In genomic region chr5:151523335-151523734, GRCh38 we compare ENCODE assay signal across 8 cellular contexts.
DNase-seq lines count a peak whose midpoint lies in the region; ATAC-seq, FAIRE-seq and TF ChIP-seq lines count a peak whose summit lies in the region.

No MANE protein-coding gene starts in this region.

- TF ChIP-seq POLR2A in sigmoid colon (IDR thresholded peaks at IDR 0.05), result no peak

- CTCF ChIA-PET in activated naive CD4-positive, alpha-beta T cell treated with anti-CD3 and anti-CD28 coated beads for 36 hours (lab: Charles Lee), result interaction anchor here (0.6 to 2.2 kb wide), 16 partner anchors 12 to 203 kb away, joined by 3 to 31 read pairs (median 4); partner anchors contain the start of gene SLC36A1

- no peaks in the 10 kb centered on the region for H3K79me2 ChIP-seq in DND-41 (ENCODE audit: insufficient read depth, low read length)

- H4K20me1 ChIP-seq in DND-41 (ENCODE audit: insufficient read depth, low read length), result no peaks in the 10 kb centered on the region

- H3K27me3 Mint-ChIP-seq in activated naive CD4-positive, alpha-beta T cell treated with anti-CD3 and anti-CD28 coated beads for 36 hours (ENCODE audit: low read depth), result no peaks in the 10 kb centered on the region

- no peaks in the 10 kb centered on the region for H3K36me3 Mint-ChIP-seq in activated naive CD4-positive, alpha-beta T cell treated with anti-CD3 and anti-CD28 coated beads for 36 hours (ENCODE audit: low read depth)
- no peaks in the 10 kb centered on the region for H3K36me3 Mint-ChIP-seq in stimulated activated effector memory CD8-positive, alpha-beta T cell treated with anti-CD3 and anti-CD28 coated beads, Interleukin-12 subunit alpha, Interleukin-12 subunit beta, amount 100 ng/mL, for 72 hours

- H3K4me3 Mint-ChIP-seq in activated naive CD4-positive, alpha-beta T cell treated with anti-CD3 and anti-CD28 coated beads for 36 hours, result no peak overlapping the region
- H3K4me3 Mint-ChIP-seq in stimulated activated effector memory CD8-positive, alpha-beta T cell treated with anti-CD3 and anti-CD28 coated beads, Interleukin-12 subunit alpha, Interleukin-12 subunit beta, amount 100 ng/mL, for 72 hours, result no peak overlapping the region

- no peak overlapping the region for H3K4me2 ChIP-seq in DND-41 (ENCODE audit: insufficient read depth, low read length)

- 28 to 58% methylated on average over 2 of the region's 2 CpGs for WGBS in sigmoid colon, 2 donors

- TF ChIP-seq CTCF in DND-41 (IDR thresholded peaks at IDR 0.05; ENCODE audit: borderline replicate concordance, extremely low read depth, low read length, poor library complexity, severe bottlenecking), result peak; percentile 89
- TF ChIP-seq CTCF in sigmoid colon (IDR thresholded peaks at IDR 0.05), result peak in 1 of 4 experiments; percentile 14

- no peaks in the 10 kb centered on the region for H3K9me3 Mint-ChIP-seq in activated naive CD4-positive, alpha-beta T cell treated with anti-CD3 and anti-CD28 coated beads for 36 hours
- no peaks in the 10 kb centered on the region for H3K9me3 Mint-ChIP-seq in stimulated activated effector memory CD8-positive, alpha-beta T cell treated with anti-CD3 and anti-CD28 coated beads, Interleukin-12 subunit alpha, Interleukin-12 subunit beta, amount 100 ng/mL, for 72 hours

- no peak overlapping the region for H2AFZ ChIP-seq in DND-41 (ENCODE audit: low read depth, low read length)

- TF ChIP-seq EP300 in sigmoid colon (IDR thresholded peaks at IDR 0.05), result no peak

- H3K9me3 ChIP-seq in DND-41 (ENCODE audit: insufficient read depth, low read length, severe bottlenecking) (no peaks in the 10 kb centered on the region), sigmoid colon (no peaks in the 10 kb centered on the region)

- H3K4me3 ChIP-seq in DND-41 (ENCODE audit: low read depth in 1 of 2, low read length in 2 of 2), result no peak overlapping the region
- no peak overlapping the region for H3K4me3 ChIP-seq in sigmoid colon

- H3K4me1 ChIP-seq in DND-41 (ENCODE audit: insufficient read depth, low read length) (no peaks in the 10 kb centered on the region), sigmoid colon (no peaks in the 10 kb centered on the region)

- no peak overlapping the region for H3K9ac ChIP-seq in DND-41 (ENCODE audit: low read depth, low read length)

- peaks cover 5% of the 10 kb centered on the region for H3K4me1 Mint-ChIP-seq in activated naive CD4-positive, alpha-beta T cell treated with anti-CD3 and anti-CD28 coated beads for 36 hours (ENCODE audit: low read depth)
- H3K4me1 Mint-ChIP-seq in stimulated activated effector memory CD8-positive, alpha-beta T cell treated with anti-CD3 and anti-CD28 coated beads, Interleukin-12 subunit alpha, Interleukin-12 subunit beta, amount 100 ng/mL, for 72 hours, result no peaks in the 10 kb centered on the region

- H3K27me3 ChIP-seq in DND-41 (ENCODE audit: insufficient read depth, low read length, poor library complexity) (no peaks in the 10 kb centered on the region), sigmoid colon (no peaks in the 10 kb centered on the region)

- peak; percentile 93 for ATAC-seq in DND-41 (ENCODE audit: insufficient read depth, low read depth)
- peak; percentile 96 for ATAC-seq in HG03135 (IDR thresholded peaks at IDR 0.05; ENCODE audit: unreplicated experiment)
- peak; percentile 77 for ATAC-seq in stimulated activated effector memory CD8-positive, alpha-beta T cell treated with anti-CD3 and anti-CD28 coated beads, Interleukin-12 subunit alpha, Interleukin-12 subunit beta, amount 100 ng/mL, for 72 hours

- intact Hi-C loops in activated naive CD4-positive, alpha-beta T cell treated with anti-CD3 and anti-CD28 coated beads for 36 hours (cut with micrococcal nuclease), result loop anchor here (1.0 to 5.0 kb wide), 5 partner anchors 76 to 1046 kb away; partner anchors contain the start of gene SLC36A1
- intact Hi-C loops in sigmoid colon (cut with DNase I), result no loop called here

- H3K27ac ChIP-seq in DND-41 (ENCODE audit: low read length) (no peak overlapping the region), sigmoid colon (no peak overlapping the region)

- no peaks in the 10 kb centered on the region for H3K36me3 ChIP-seq in DND-41 (ENCODE audit: insufficient read depth, low read length)
- no peaks in the 10 kb centered on the region for H3K36me3 ChIP-seq in sigmoid colon

- peak; percentile 8 for FAIRE-seq in GM19239 (lab: Jason Lieb, UNC)

- DNase-seq in DND-41 (peak; percentile 59), GM19239 (ENCODE audit: insufficient read length, low spot score) (peak; percentile 57), NCI-H82 (lab: John Stamatoyannopoulos, UW) (peak; percentile 68), iPS-NIHi11 (ENCODE audit: low spot score) (peak; percentile 82), sigmoid colon (no peak)
- DNase-seq in activated naive CD4-positive, alpha-beta T cell treated with anti-CD3 and anti-CD28 coated beads for 36 hours, result peak; percentile 78
- peak in 1 of 2 donors; percentile 60 for DNase-seq in stimulated activated effector memory CD8-positive, alpha-beta T cell treated with anti-CD3 and anti-CD28 coated beads, Interleukin-12 subunit alpha, Interleukin-12 subunit beta, amount 100 ng/mL, for 72 hours (ENCODE audit: low spot score in 2 of 2)

- no peak overlapping the region for H3K27ac Mint-ChIP-seq in activated naive CD4-positive, alpha-beta T cell treated with anti-CD3 and anti-CD28 coated beads for 36 hours
- H3K27ac Mint-ChIP-seq in stimulated activated effector memory CD8-positive, alpha-beta T cell treated with anti-CD3 and anti-CD28 coated beads, Interleukin-12 subunit alpha, Interleukin-12 subunit beta, amount 100 ng/mL, for 72 hours, result no peak overlapping the region
